In genomic region chr1:212982430-212983152, GRCh38 we compare ENCODE assay signal across 1 cellular context.
TF ChIP-seq lines count a peak whose summit lies in the region.

No MANE protein-coding gene starts in this region.

TF ChIP-seq in GM23338, 12 proteins besides CTCF, POLR2A, EP300 and RAD21 (continued from another document):
- TF ChIP-seq ETS1 (IDR thresholded peaks at IDR 0.05) (no peak), ZNF331 (CRISPR knock-in tag; IDR thresholded peaks at IDR 0.05; ENCODE audit: low read depth) (no peak), STAT1 (IDR thresholded peaks at IDR 0.05; ENCODE audit: unreplicated experiment) (no peak), CREB1 (CRISPR knock-in tag; IDR thresholded peaks at IDR 0.05; ENCODE audit: low read depth) (no peak), EZH2phosphoT487 (IDR thresholded peaks at IDR 0.05; ENCODE audit: unreplicated experiment) (no peak), JUNB (IDR thresholded peaks at IDR 0.05; ENCODE audit: unreplicated experiment) (no peak), EZH2 (IDR thresholded peaks at IDR 0.05; ENCODE audit: low read depth, unreplicated experiment) (no peak), ZNF462 (CRISPR knock-in tag; IDR thresholded peaks at IDR 0.05) (no peak)
TF ChIP-seq in GM23338: peak in this region for 0.
